11 cellular contexts compared by ENCODE assay signal in the genomic region with DNA sequence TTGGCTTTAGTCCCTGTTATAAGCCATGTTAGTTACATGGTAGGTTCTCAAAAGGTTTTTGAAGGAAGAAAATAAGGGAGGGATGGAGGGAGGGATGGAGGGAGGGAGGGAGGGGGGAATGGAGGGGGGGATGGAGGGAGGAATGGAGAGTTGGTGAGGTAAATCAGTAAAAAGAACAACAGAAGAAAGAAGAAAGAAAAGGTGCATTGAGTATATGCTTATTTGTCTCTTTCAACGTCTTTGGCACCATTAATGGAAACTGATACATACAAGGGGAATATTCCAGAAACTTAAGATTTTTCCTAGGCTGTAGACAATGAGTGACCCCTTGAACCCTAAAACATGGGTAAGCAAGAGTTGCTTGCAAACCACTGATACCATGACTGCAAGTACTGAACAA.
"Had no signal": no experiment of that assay in that cellular context is flagged by ENCODE, and none has a peak within 500 bp of the region (broad histone marks: within the 10 kb centered on the region; RNA-seq: fewer than 3 reads in every experiment).

No MANE protein-coding gene starts in this region.

- H3K9me3 ChIP-seq: HAP-1 had no signal

- DNase-seq: GM23248, GOT3, H7, H9, HCEC 1CT, HFFc6 had no signal

- FAIRE-seq: H1, H54 had no signal

- H3K27ac ChIP-seq: GM23248 had no signal

- H3K4me2 ChIP-seq: GM23338 had no signal

- H3K4me3 ChIP-seq: GM23248, GM23338, HAP-1 had no signal

- H3K4me1 ChIP-seq: HAP-1 had no signal

- H2AFZ ChIP-seq: GM23248, GM23338 had no signal

- H3K36me3 ChIP-seq: HAP-1 had no signal

- H3K9ac ChIP-seq: GM23248 had no signal

- ATAC-seq: GM23338, HCT116 had no signal
